ENCODE assay signal across 8 cellular contexts in genomic region chr3:9769426-9770275, GRCh38. TPM values are rescaled to one million over a fixed set of nuclear protein-coding genes. Genes with fewer than 3 reads are reported as not detected.
DNase-seq lines count a peak whose midpoint lies in the region; ATAC-seq and TF ChIP-seq lines count a peak whose summit lies in the region.

Gene CAMK1 (minus strand): TSS chr3:9769947. CDS start chr3:9767749, 2,198 bp downstream.

- WGBS in endodermal cell (ENCODE audit: insufficient coverage in 1 of 2, insufficient read length in 1 of 2), 2 experiments = 2 to 17% methylated on average over 20 to 49 of the region's 49 CpGs

- DNase-seq in COR-L47 (lab: John Stamatoyannopoulos, UW) (peak; percentile 33), NCI-H2171 treated with DMSO at 0.1 percent for 48 hours (lab: John Stamatoyannopoulos, UW) (peak; percentile 40), endodermal cell (peak; percentile 92), memory B cell (ENCODE audit: low spot score in 2 of 2) (no peak), NCI-H524 treated with DMSO at 0.1 percent for 48 hours (lab: John Stamatoyannopoulos, UW) (no peak)
- DNase-seq in activated CD8-positive, alpha-beta memory T cell treated with anti-CD3 and anti-CD28 coated beads, Interleukin-2, amount 50 U/mL, for 48 hours = peak; percentile 88
- DNase-seq in stimulated activated CD4-positive, alpha-beta T cell treated with anti-CD3 and anti-CD28 coated beads, TNF-alpha, amount 100 ng/mL, for 48 hours (ENCODE audit: low read depth in 3 of 3) = peak; percentile 55 to 66 (median 62)

- peak within 1 kb of the TSS; percentile 19 for H3K9ac ChIP-seq in endodermal cell (ENCODE audit: extremely low read depth, low read length, poor library complexity, severe bottlenecking)

- H3K4me3 Mint-ChIP-seq in endodermal cell (peak within 1 kb of the TSS; percentile 58), memory B cell (peak within 1 kb of the TSS; percentile 60)

- no peaks in the 10 kb centered on the region for H3K9me3 ChIP-seq in endodermal cell (ENCODE audit: control insufficient read depth, low read length)

- TF ChIP-seq CTCF in endodermal cell (conservative IDR thresholded peaks at IDR 0.05) = no peak

- H3K27ac ChIP-seq in endodermal cell (ENCODE audit: low read depth, low read length) = no peak within 1 kb of the TSS

- H3K36me3 Mint-ChIP-seq in endodermal cell (ENCODE audit: low read depth) = peaks cover 3% of the 10 kb centered on the region
- no peaks in the 10 kb centered on the region for H3K36me3 Mint-ChIP-seq in memory B cell

- H3K27ac Mint-ChIP-seq in endodermal cell = peak within 1 kb of the TSS; percentile 60
- H3K27ac Mint-ChIP-seq in memory B cell = no peak within 1 kb of the TSS

- peak within 1 kb of the TSS; percentile 80 for H3K4me3 ChIP-seq in endodermal cell (ENCODE audit: low read length)

- ATAC-seq in GM21737 (IDR thresholded peaks at IDR 0.05; ENCODE audit: unreplicated experiment) (peak; percentile 53), memory B cell (ENCODE audit: low read depth) (peak; percentile 89)

- H3K27me3 ChIP-seq in endodermal cell (ENCODE audit: control insufficient read depth, insufficient read depth, low read length, poor library complexity, severe bottlenecking) = no peaks in the 10 kb centered on the region

- peaks cover 7% of the 10 kb centered on the region for H3K36me3 ChIP-seq in endodermal cell (ENCODE audit: control insufficient read depth, insufficient read depth, low read length)

- peaks cover 6% of the 10 kb centered on the region for H3K4me1 Mint-ChIP-seq in endodermal cell
- peaks cover 16% of the 10 kb centered on the region for H3K4me1 Mint-ChIP-seq in memory B cell

- H3K9me3 Mint-ChIP-seq in endodermal cell = no peaks in the 10 kb centered on the region
- no peaks in the 10 kb centered on the region for H3K9me3 Mint-ChIP-seq in memory B cell

- H3K4me1 ChIP-seq in endodermal cell (ENCODE audit: control insufficient read depth, insufficient read depth, low read length) = no peaks in the 10 kb centered on the region

- H3K27me3 Mint-ChIP-seq in endodermal cell (ENCODE audit: insufficient read depth) (peaks cover 38% of the 10 kb centered on the region), memory B cell (peaks cover 9% of the 10 kb centered on the region)

RNA-seq across cellular contexts. Expression of gene CAMK1, which starts in this region (rescaled TPM):
- total RNA-seq in endodermal cell = 10 to 100 TPM; 10.1 to 13.3 TPM
- polyA plus RNA-seq in endodermal cell (2013, experiment 1 of 2) = 13.6 TPM
- polyA plus RNA-seq in endodermal cell (2013, experiment 2 of 2) = 14.6 TPM

Comparison
In these comparisons a context has a peak if more than half of its experiments do, and no peak if none do; other contexts are left out.
1. DNase-seq: peak in COR-L47 (single experiment), NCI-H2171 treated with DMSO at 0.1 percent for 48 hours (single experiment), activated CD8-positive, alpha-beta memory T cell treated with anti-CD3 and anti-CD28 coated beads, Interleukin-2, amount 50 U/mL, for 48 hours (single experiment), endodermal cell (single experiment) and stimulated activated CD4-positive, alpha-beta T cell treated with anti-CD3 and anti-CD28 coated beads, TNF-alpha, amount 100 ng/mL, for 48 hours (3 of 3); none in memory B cell (0 of 2) and NCI-H524 treated with DMSO at 0.1 percent for 48 hours (single experiment).